21 cellular contexts compared by ENCODE assay signal in the genomic region with DNA sequence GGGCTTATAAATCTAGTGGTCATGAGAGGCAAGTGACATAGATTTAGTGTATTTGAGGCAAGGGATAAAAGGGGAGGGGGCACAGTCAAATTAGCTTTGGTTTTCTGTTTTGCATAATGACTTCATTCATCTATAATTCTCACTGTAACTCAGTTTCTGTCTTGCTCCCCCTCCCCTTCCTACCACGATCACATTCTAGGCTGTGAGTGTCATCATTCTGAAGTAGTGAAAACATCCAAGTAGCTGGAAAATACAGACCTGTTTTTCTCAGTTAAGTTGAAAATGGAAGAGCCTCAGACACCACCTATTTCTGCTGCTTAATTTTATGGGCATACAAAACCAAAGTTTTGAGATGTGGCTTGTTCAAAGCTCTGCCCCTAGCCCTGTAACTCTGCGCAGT. TPM values are rescaled to one million over a fixed set of nuclear protein-coding genes. Genes with fewer than 3 reads are reported as not detected.
DNase-seq lines count a peak whose midpoint lies in the region; ATAC-seq and TF ChIP-seq lines count a peak whose summit lies in the region.
"Had no signal": no experiment of that assay in that cellular context is flagged by ENCODE, and none has a peak within 500 bp of the region (broad histone marks: within the 10 kb centered on the region; RNA-seq: fewer than 3 reads in every experiment).

No MANE protein-coding gene starts in this region.

- no peaks in the 10 kb centered on the region for H3K36me3 ChIP-seq in mesenchymal stem cell (ENCODE audit: control insufficient read depth in 1 of 2, insufficient read depth in 2 of 2, low read depth in 1 of 2, low read length in 2 of 2)
- H3K36me3 ChIP-seq: MG63, pancreas had no signal

- 100% methylated on average over 1 of the region's 2 CpGs for WGBS in mesenchymal stem cell

- no peaks in the 10 kb centered on the region for H3K27me3 ChIP-seq in mesenchymal stem cell (ENCODE audit: control insufficient read depth in 1 of 2, insufficient read depth in 1 of 2, low read length in 2 of 2)
- H3K27me3 ChIP-seq: MG63, pancreas had no signal

- TF ChIP-seq CTCF in Calu3 (IDR thresholded peaks at IDR 0.05; ENCODE audit: unreplicated experiment) = no peak

- no peak overlapping the region for H3K4me3 Mint-ChIP-seq in Calu3 (ENCODE audit: low read depth, unreplicated experiment)
- no peak overlapping the region for H3K4me3 Mint-ChIP-seq in activated naive CD8-positive, alpha-beta T cell treated with anti-CD3 and anti-CD28 coated beads for 36 hours
- H3K4me3 Mint-ChIP-seq: activated CD4-positive, alpha-beta T cell treated with anti-CD3 and anti-CD28 coated beads, Interleukin-2, amount 10 ng/mL, durations not matched to agents 7 days and 5 days; dendritic cell treated with granulocyte-macrophage colony-stimulating factor and Interleukin-4, amounts not matched to agents 40 ng/mL and 50 ng/mL, for 4 days had no signal

- H3K4me2 ChIP-seq in mesenchymal stem cell (ENCODE audit: low read length, poor library complexity, severe bottlenecking) = no peak overlapping the region

- no peak overlapping the region for H3K4ac ChIP-seq in mesenchymal stem cell (ENCODE audit: low read depth in 1 of 2, low read length in 2 of 2)

- no peak overlapping the region for H2AFZ ChIP-seq in mesenchymal stem cell (ENCODE audit: low read depth, low read length)

- no peaks in the 10 kb centered on the region for H3K9me3 Mint-ChIP-seq in Calu3 (ENCODE audit: low read depth, unreplicated experiment)
- peaks cover 3% of the 10 kb centered on the region for H3K9me3 Mint-ChIP-seq in activated naive CD8-positive, alpha-beta T cell treated with anti-CD3 and anti-CD28 coated beads for 36 hours
- H3K9me3 Mint-ChIP-seq: dendritic cell treated with granulocyte-macrophage colony-stimulating factor and Interleukin-4, amounts not matched to agents 40 ng/mL and 50 ng/mL, for 4 days had no signal

- H2AK5ac ChIP-seq in mesenchymal stem cell (ENCODE audit: low read length, severe bottlenecking) = no peak overlapping the region

- H3K4me1 ChIP-seq in mesenchymal stem cell (ENCODE audit: control insufficient read depth, insufficient read depth, low read depth, low read length) = peaks cover 8% of the 10 kb centered on the region

- H3K4me1 Mint-ChIP-seq in Calu3 (ENCODE audit: low read depth, unreplicated experiment) = peaks cover 80% of the 10 kb centered on the region
- H3K4me1 Mint-ChIP-seq in activated naive CD8-positive, alpha-beta T cell treated with anti-CD3 and anti-CD28 coated beads for 36 hours = peaks cover 74% of the 10 kb centered on the region

- BruUV-seq in Calu3 (replicated peaks; lab: Mats Ljungman, UMichigan) = no TSS peak

- no peak overlapping the region for H2BK5ac ChIP-seq in mesenchymal stem cell (ENCODE audit: low read depth, low read length, poor library complexity, severe bottlenecking)

- H3K9me3 ChIP-seq in mesenchymal stem cell (ENCODE audit: control insufficient read depth, low read length) = no peaks in the 10 kb centered on the region
- H3K9me3 ChIP-seq: MG63, mucosa of descending colon, pancreas had no signal

- intact Hi-C loops in Calu3 (cut with micrococcal nuclease; ENCODE audit: unreplicated experiment) = no loop called here

- peaks cover 28% of the 10 kb centered on the region for H3K79me1 ChIP-seq in mesenchymal stem cell (replicated peaks; ENCODE audit: low read length, poor library complexity, severe bottlenecking)

- no peak overlapping the region for H3K23ac ChIP-seq in mesenchymal stem cell (ENCODE audit: low read length in 2 of 2)

- no peak overlapping the region for H2BK12ac ChIP-seq in mesenchymal stem cell (ENCODE audit: low read length in 2 of 2)

- H3K4me3 ChIP-seq in mesenchymal stem cell (ENCODE audit: insufficient read depth in 1 of 2, low read depth in 1 of 2, low read length in 2 of 2) = no peak overlapping the region
- H3K4me3 ChIP-seq: MG63, mucosa of descending colon, pancreas had no signal

- H4K8ac ChIP-seq in mesenchymal stem cell (ENCODE audit: low read length) = no peak overlapping the region

- no peak overlapping the region for H2BK15ac ChIP-seq in mesenchymal stem cell (ENCODE audit: low read depth, poor library complexity, severe bottlenecking)

- DNase-seq in AG08395 (ENCODE audit: low spot score) (peak; percentile 13), Calu3 (no peak), mesenchymal stem cell (peak; percentile 50), glomerular visceral epithelial cell (ENCODE audit: extremely low spot score) (no peak), HCEC 1CT (no peak)
- DNase-seq in activated naive CD8-positive, alpha-beta T cell treated with anti-CD3 and anti-CD28 coated beads for 36 hours = no peak
- DNase-seq: activated CD4-positive, alpha-beta T cell treated with anti-CD3 and anti-CD28 coated beads, Interleukin-2, amount 10 ng/mL, durations not matched to agents 7 days and 5 days; DMS53; head of caudate nucleus; kidney; MG63; mucosa of descending colon; NCI-H187; pancreas; SHP77 treated with DMSO at 0.1 percent for 48 hours; stimulated activated naive CD4-positive, alpha-beta T cell; T-helper 9 cell had no signal

- no peak overlapping the region for H4K91ac ChIP-seq in mesenchymal stem cell (ENCODE audit: low read length)

- no peak for ATAC-seq in GM18519 (IDR thresholded peaks at IDR 0.05; ENCODE audit: low FRiP score, unreplicated experiment)
- ATAC-seq in HG02870 (IDR thresholded peaks at IDR 0.05; ENCODE audit: unreplicated experiment) = no peak
- ATAC-seq: esophagus mucosa, mucosa of descending colon had no signal

- H3K18ac ChIP-seq in mesenchymal stem cell (ENCODE audit: low read depth in 1 of 2, low read length in 2 of 2) = peak overlapping the region in 1 of 2 experiments; percentile 66

- no peak overlapping the region for H3K9ac ChIP-seq in mesenchymal stem cell (ENCODE audit: low read length)

- H3K27me3 Mint-ChIP-seq in Calu3 (ENCODE audit: unreplicated experiment) = no peaks in the 10 kb centered on the region
- H3K27me3 Mint-ChIP-seq in activated naive CD8-positive, alpha-beta T cell treated with anti-CD3 and anti-CD28 coated beads for 36 hours = no peaks in the 10 kb centered on the region
- H3K27me3 Mint-ChIP-seq: activated CD4-positive, alpha-beta T cell treated with anti-CD3 and anti-CD28 coated beads, Interleukin-2, amount 10 ng/mL, durations not matched to agents 7 days and 5 days; dendritic cell treated with granulocyte-macrophage colony-stimulating factor and Interleukin-4, amounts not matched to agents 40 ng/mL and 50 ng/mL, for 4 days had no signal

- H3K14ac ChIP-seq in mesenchymal stem cell (ENCODE audit: low read length in 2 of 2) = no peak overlapping the region

- H2BK120ac ChIP-seq in mesenchymal stem cell (ENCODE audit: low read depth, low read length) = no peak overlapping the region

- H3K27ac Mint-ChIP-seq in Calu3 (ENCODE audit: unreplicated experiment) = peak overlapping the region; percentile 97
- H3K27ac Mint-ChIP-seq in activated naive CD8-positive, alpha-beta T cell treated with anti-CD3 and anti-CD28 coated beads for 36 hours = peak overlapping the region; percentile 42

- CTCF ChIA-PET in Calu3 (lab: Charles Lee) = interaction anchor here (0.7 to 1.2 kb wide), 2 partner anchors 9 to 116 kb away, joined by 4 read pairs; no protein-coding TSS in a partner anchor

- H3K36me3 Mint-ChIP-seq in Calu3 (ENCODE audit: insufficient read depth, unreplicated experiment) = peaks cover 4% of the 10 kb centered on the region
- H3K36me3 Mint-ChIP-seq in activated naive CD8-positive, alpha-beta T cell treated with anti-CD3 and anti-CD28 coated beads for 36 hours = peaks cover 17% of the 10 kb centered on the region

- no peak overlapping the region for H3K27ac ChIP-seq in mesenchymal stem cell (ENCODE audit: low read length, poor library complexity, severe bottlenecking)
- H3K27ac ChIP-seq: pancreas had no signal

RNA-seq across cellular contexts. Expression of gene MGAT5, which starts 18.1 kb away (rescaled TPM):
- total RNA-seq in Calu3 (2022) = 112 and 129 TPM in 2 replicates
- total RNA-seq in activated naive CD8-positive, alpha-beta T cell treated with anti-CD3 and anti-CD28 coated beads for 36 hours = 10 to 100 TPM; 34.0 to 34.5 TPM
- 75.8 TPM for polyA plus RNA-seq in mesenchymal stem cell (2013, experiment 1 of 2)
- 73.2 TPM for polyA plus RNA-seq in mesenchymal stem cell (2013, experiment 2 of 2)

Comparison
In these comparisons a context has a peak if more than half of its experiments do, and no peak if none do; other contexts are left out.
1. DNase-seq: peak in AG08395 (single experiment) and mesenchymal stem cell (single experiment); none in Calu3 (single experiment), activated naive CD8-positive, alpha-beta T cell treated with anti-CD3 and anti-CD28 coated beads for 36 hours (single experiment), glomerular visceral epithelial cell (single experiment) and HCEC 1CT (single experiment).